In genomic region chrX:100076031-100076430, GRCh38 we compare ENCODE assay signal across 33 cellular contexts.
"Had no signal": no experiment of that assay in that cellular context is flagged by ENCODE, and none has a peak within 500 bp of the region (broad histone marks: within the 10 kb centered on the region; RNA-seq: fewer than 3 reads in every experiment).

No MANE protein-coding gene starts in this region.

- H3K27me3 Mint-ChIP-seq: activated CD4-positive, alpha-beta memory T cell treated with anti-CD3 and anti-CD28 coated beads, Interleukin-2, amount 10 ng/mL, durations not matched to agents 7 days and 5 days; activated CD8-positive, alpha-beta memory T cell treated with anti-CD3 and anti-CD28 coated beads, Interleukin-2, amount 10 ng/mL, durations not matched to agents 7 days and 5 days; activated naive CD8-positive, alpha-beta T cell treated with anti-CD3 and anti-CD28 coated beads for 36 hours; activated T-helper 17 cell treated with anti-CD3 and anti-CD28 coated beads, Interleukin-2, amount 50 U/mL, for 72 hours; central memory CD8-positive, alpha-beta T cell had no signal

- H3K9me3 Mint-ChIP-seq: activated CD4-positive, alpha-beta memory T cell treated with anti-CD3 and anti-CD28 coated beads, Interleukin-2, amount 10 ng/mL, durations not matched to agents 7 days and 5 days; activated naive CD8-positive, alpha-beta T cell treated with anti-CD3 and anti-CD28 coated beads for 36 hours; activated T-cell treated with anti-CD3 and anti-CD28 coated beads, Interleukin-2, amount 50 U/mL, for 72 hours; activated T-helper 17 cell treated with anti-CD3 and anti-CD28 coated beads, Interleukin-2, amount 50 U/mL, for 72 hours had no signal

- H3K4me1 Mint-ChIP-seq: activated CD4-positive, alpha-beta memory T cell treated with anti-CD3 and anti-CD28 coated beads, Interleukin-2, amount 10 ng/mL, durations not matched to agents 7 days and 5 days; activated CD8-positive, alpha-beta memory T cell treated with anti-CD3 and anti-CD28 coated beads, Interleukin-2, amount 10 ng/mL, durations not matched to agents 7 days and 5 days; activated naive CD8-positive, alpha-beta T cell treated with anti-CD3 and anti-CD28 coated beads for 36 hours; activated T-helper 17 cell treated with anti-CD3 and anti-CD28 coated beads, Interleukin-2, amount 50 U/mL, for 72 hours; central memory CD8-positive, alpha-beta T cell had no signal

- H3K27ac ChIP-seq: brain microvascular endothelial cell, KMS-11, WERI-Rb-1 had no signal

- DNase-seq: activated CD4-positive, alpha-beta memory T cell treated with anti-CD3 and anti-CD28 coated beads, Interleukin-2, amount 10 ng/mL, durations not matched to agents 7 days and 5 days; activated CD4-positive, alpha-beta T cell treated with anti-CD3 and anti-CD28 coated beads for 1 hour; activated CD4-positive, alpha-beta T cell treated with anti-CD3 and anti-CD28 coated beads for 48 hours; activated CD4-positive, CD25-positive, alpha-beta regulatory T cell; activated CD8-positive, alpha-beta memory T cell treated with anti-CD3 and anti-CD28 coated beads for 24 hours; activated CD8-positive, alpha-beta memory T cell treated with anti-CD3 and anti-CD28 coated beads, Interleukin-2, amount 10 ng/mL, durations not matched to agents 7 days and 5 days; activated effector memory CD4-positive, alpha-beta T cell treated with anti-CD3 and anti-CD28 coated beads, Interleukin-2, amount 50 U/mL, for 16 hours; activated naive CD4-positive, alpha-beta T cell; activated naive CD4-positive, alpha-beta T cell treated with anti-CD3 and anti-CD28 coated beads, Interleukin-2, amount 50 U/mL, for 16 hours; activated naive CD8-positive, alpha-beta T cell treated with anti-CD3 and anti-CD28 coated beads for 36 hours; activated T-cell treated with anti-CD3 and anti-CD28 coated beads, Interleukin-2, amount 50 U/mL, for 1 hour; activated T-cell treated with anti-CD3 and anti-CD28 coated beads, Interleukin-2, amount 50 U/mL, for 72 hours; amniotic stem cell; aorta; brain microvascular endothelial cell; NCI-H1105; NCI-H1417 treated with DMSO at 0.1 percent for 48 hours; NCI-H187 treated with DMSO at 0.1 percent for 48 hours; NCI-H2081; NCI-H2171 treated with DMSO at 0.1 percent for 48 hours; NCI-H226; NCI-H446 treated with DMSO at 0.1 percent for 48 hours; NCI-H524; NK-92 treated with Interleukin-12 subunit alpha and Interleukin-12 subunit beta, amount 100 ng/mL, for 24 hours; Right ventricle myocardium superior; SW 1271; T-helper 1 cell; T-helper 2 cell; T-helper 9 cell; WERI-Rb-1 had no signal

- H3K4me3 Mint-ChIP-seq: activated CD4-positive, alpha-beta memory T cell treated with anti-CD3 and anti-CD28 coated beads, Interleukin-2, amount 10 ng/mL, durations not matched to agents 7 days and 5 days; activated CD8-positive, alpha-beta memory T cell treated with anti-CD3 and anti-CD28 coated beads, Interleukin-2, amount 10 ng/mL, durations not matched to agents 7 days and 5 days; activated naive CD8-positive, alpha-beta T cell treated with anti-CD3 and anti-CD28 coated beads for 36 hours; activated T-cell treated with anti-CD3 and anti-CD28 coated beads, Interleukin-2, amount 50 U/mL, for 72 hours; activated T-helper 17 cell treated with anti-CD3 and anti-CD28 coated beads, Interleukin-2, amount 50 U/mL, for 72 hours; central memory CD8-positive, alpha-beta T cell had no signal

- H3K9ac ChIP-seq: KMS-11 had no signal

- H3K27me3 ChIP-seq: brain microvascular endothelial cell had no signal

- H3K36me3 ChIP-seq: brain microvascular endothelial cell, WERI-Rb-1 had no signal

- H3K27ac Mint-ChIP-seq: activated CD4-positive, alpha-beta memory T cell treated with anti-CD3 and anti-CD28 coated beads, Interleukin-2, amount 10 ng/mL, durations not matched to agents 7 days and 5 days; activated CD8-positive, alpha-beta memory T cell treated with anti-CD3 and anti-CD28 coated beads, Interleukin-2, amount 10 ng/mL, durations not matched to agents 7 days and 5 days; activated naive CD8-positive, alpha-beta T cell treated with anti-CD3 and anti-CD28 coated beads for 36 hours; activated T-cell treated with anti-CD3 and anti-CD28 coated beads, Interleukin-2, amount 50 U/mL, for 72 hours; activated T-helper 17 cell treated with anti-CD3 and anti-CD28 coated beads, Interleukin-2, amount 50 U/mL, for 72 hours had no signal

- H3K36me3 Mint-ChIP-seq: activated CD8-positive, alpha-beta memory T cell treated with anti-CD3 and anti-CD28 coated beads, Interleukin-2, amount 10 ng/mL, durations not matched to agents 7 days and 5 days; activated naive CD8-positive, alpha-beta T cell treated with anti-CD3 and anti-CD28 coated beads for 36 hours had no signal
